2 cellular contexts compared by ENCODE assay signal in the genomic region with DNA sequence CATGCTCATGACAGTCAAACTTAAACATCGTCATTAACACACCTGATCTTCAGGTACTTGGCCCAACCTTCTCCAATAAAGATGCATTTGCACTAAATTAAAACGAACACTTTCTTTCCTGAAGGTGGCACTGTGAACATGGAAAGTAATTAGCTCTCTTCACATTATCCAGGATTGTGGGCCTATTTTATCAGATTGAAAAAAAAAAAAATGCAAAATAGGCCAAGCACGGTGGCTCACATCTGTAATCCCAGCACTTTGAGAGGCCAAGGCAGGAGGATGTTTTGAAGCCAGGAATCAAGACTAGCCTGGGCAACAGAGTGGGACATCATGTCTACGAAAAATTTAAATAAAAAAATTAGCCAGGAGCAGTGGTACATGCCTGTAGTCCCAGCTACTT.
TF ChIP-seq lines count a peak whose summit lies in the region.

No MANE protein-coding gene starts in this region.

TF ChIP-seq in HepG2, 621 proteins besides CTCF, POLR2A, EP300 and RAD21:
- TF ChIP-seq MIXL1 (CRISPR knock-in tag; IDR thresholded peaks at IDR 0.05) (0 out of 2 replicates have a peak, but pooled peaks have one; percentile 16), ZSCAN31 (CRISPR knock-in tag; IDR thresholded peaks at IDR 0.05; ENCODE audit: low read depth) (no peak), STAG1 (CRISPR knock-in tag; IDR thresholded peaks at IDR 0.05) (peak; percentile 17)

TF ChIP-seq in GM12891, 5 proteins besides CTCF, POLR2A, EP300 and RAD21:
- TF ChIP-seq POU2F2 (IDR thresholded peaks at IDR 0.05; ENCODE audit: low read depth, low read length): no peak
- no peak for TF ChIP-seq POLR2AphosphoS5 (IDR thresholded peaks at IDR 0.05; ENCODE audit: low read depth, low read length)
- no peak for TF ChIP-seq PAX5 (IDR thresholded peaks at IDR 0.05; ENCODE audit: insufficient read depth, low read length, severe bottlenecking)
- no peak for TF ChIP-seq SPI1 (IDR thresholded peaks at IDR 0.05; ENCODE audit: low read depth, low read length)
- no peak for TF ChIP-seq TAF1 (IDR thresholded peaks at IDR 0.05; ENCODE audit: low read depth, low read length)
TF ChIP-seq in GM12891: peak in this region for 0.
